In genomic region chr1:116152577-116152943, GRCh38 we compare ENCODE assay signal across 9 cellular contexts. TPM values are rescaled to one million over a fixed set of nuclear protein-coding genes. Genes with fewer than 3 reads are reported as not detected.
A peak's percentile ranks its signal among the peaks of the same experiment; 100 is the strongest.
DNase-seq lines count a peak whose midpoint lies in the region; ATAC-seq and FAIRE-seq lines count a peak whose summit lies in the region.
"Had no signal": no experiment of that assay in that cellular context is flagged by ENCODE, and none has a peak within 500 bp of the region (broad histone marks: within the 10 kb centered on the region; RNA-seq: fewer than 3 reads in every experiment).

No MANE protein-coding gene starts in this region.

- ATAC-seq in right cardiac atrium: no peak

- H3K9me3 ChIP-seq in SK-N-MC (ENCODE audit: low read depth, low read length): no peaks in the 10 kb centered on the region
- no peaks in the 10 kb centered on the region for H3K9me3 ChIP-seq in right cardiac atrium (ENCODE audit: control insufficient read depth, low read length)

- peaks cover 5% of the 10 kb centered on the region for H3K4me1 ChIP-seq in right cardiac atrium (ENCODE audit: control insufficient read depth, insufficient read depth, low read length)

- 72% methylated on average over 4 of the region's 4 CpGs for WGBS in right cardiac atrium

- H3K36me3 ChIP-seq in SK-N-MC (ENCODE audit: insufficient read depth, low read length): no peaks in the 10 kb centered on the region

- peak overlapping the region; percentile 66 for H3K9ac ChIP-seq in SK-N-MC (ENCODE audit: insufficient read length)

- peak; percentile 21 for FAIRE-seq in GM19239 (lab: Jason Lieb, UNC)

- H3K4me3 ChIP-seq in SK-N-MC (peak overlapping the region; percentile 76), right cardiac atrium (ENCODE audit: low read length) (peak overlapping the region; percentile 35), skeletal muscle cell (ENCODE audit: low read depth, low read length) (peak overlapping the region; percentile 44)

- no peak for DNase-seq in GM19239 (ENCODE audit: insufficient read length, low spot score)
- no peak for DNase-seq in SK-N-MC (ENCODE audit: low read depth, low spot score)
- no peak for DNase-seq in right cardiac atrium
- no peak for DNase-seq in skeletal muscle cell (ENCODE audit: low read depth)
- DNase-seq in AG08396 (ENCODE audit: low spot score): no peak
- no peak for DNase-seq in NOMO-1 treated with dmso at 0.1 percent for 144 hours (lab: John Stamatoyannopoulos, UW; ENCODE audit: unreplicated experiment)
- no peak for DNase-seq in LoVo (ENCODE audit: low spot score)
- DNase-seq in T-helper 1 cell: no peak

- intact Hi-C loops in right cardiac atrium (cut with DNase I): loop anchor here (5.0 to 10.0 kb wide), 4 partner anchors 222 to 345 kb away; partner anchors contain the start of gene ATP1A1 (in 1 of the 4)

- H3K27me3 ChIP-seq in right cardiac atrium (ENCODE audit: control insufficient read depth, insufficient read depth): no peaks in the 10 kb centered on the region

- H3K27ac ChIP-seq in SK-N-MC (peak overlapping the region; percentile 81), right cardiac atrium (ENCODE audit: low read length) (no peak overlapping the region)

RNA-seq across cellular contexts. Expression of gene MAB21L3, which starts 41.4 kb away (rescaled TPM):
- under 1 TPM in 1 of 4 donors, not detected in 3; 0.06 TPM for total RNA-seq in right cardiac atrium
- not detected for polyA plus RNA-seq in right cardiac atrium
- polyA plus RNA-seq: IgD-negative memory B cell had no signal
